12 cellular contexts compared by ENCODE assay signal in the genomic region with DNA sequence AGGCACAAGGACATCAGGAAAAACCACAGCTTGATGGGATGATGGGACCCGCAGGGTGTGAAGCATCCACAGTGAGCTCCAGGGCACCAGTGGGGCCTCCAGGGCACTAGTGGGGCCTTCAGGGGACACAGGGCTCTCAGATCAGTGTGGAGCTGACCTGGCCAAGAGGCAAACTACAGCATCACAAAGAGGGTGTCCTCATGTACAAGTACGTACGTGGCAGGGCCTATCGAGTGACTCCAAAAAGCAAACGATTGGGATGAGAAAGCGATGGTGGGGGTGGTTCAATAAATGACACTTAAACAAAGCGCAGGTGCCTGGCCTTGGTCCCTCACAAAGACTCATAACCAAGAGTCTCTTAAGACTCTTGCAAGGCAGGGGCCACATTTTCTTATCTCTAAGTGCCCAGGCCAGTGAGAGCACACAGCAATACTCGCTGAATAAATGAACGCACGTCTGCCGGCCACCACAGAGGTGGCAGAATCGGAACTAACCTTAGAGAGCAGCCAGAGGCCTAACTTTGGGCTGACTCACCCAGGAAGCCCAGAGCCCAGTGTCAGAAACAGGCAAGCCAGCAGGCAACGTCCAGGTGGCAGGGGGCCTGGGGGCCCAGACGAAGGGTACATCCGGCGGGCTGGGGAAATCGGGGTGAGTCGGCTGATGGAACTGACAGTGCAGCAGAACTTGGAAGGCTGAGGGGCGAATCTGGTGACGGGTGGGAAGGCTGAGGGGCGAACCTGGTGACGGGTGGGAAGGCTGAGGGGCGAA.
"Had no signal": no experiment of that assay in that cellular context is flagged by ENCODE, and none has a peak within 500 bp of the region (broad histone marks: within the 10 kb centered on the region; RNA-seq: fewer than 3 reads in every experiment).

No MANE protein-coding gene starts in this region.

- H3K27ac ChIP-seq: brain microvascular endothelial cell, neutrophil, right atrium auricular region, SJSA1, tibial nerve had no signal

- H3K4me1 ChIP-seq: SJSA1, tibial nerve had no signal

- DNase-seq: activated CD4-positive, alpha-beta T cell treated with anti-CD3 and anti-CD28 coated beads for 1 hour; activated CD8-positive, alpha-beta T cell treated with anti-CD3 and anti-CD28 coated beads for 36 hours; activated naive CD4-positive, alpha-beta T cell treated with anti-CD3 and anti-CD28 coated beads, Interleukin-2, amount 10 ng/mL, durations not matched to agents 7 days and 5 days; brain microvascular endothelial cell; SW 1271 had no signal

- H3K4me3 Mint-ChIP-seq: activated CD8-positive, alpha-beta T cell treated with anti-CD3 and anti-CD28 coated beads for 36 hours; activated naive CD4-positive, alpha-beta T cell treated with anti-CD3 and anti-CD28 coated beads, Interleukin-2, amount 10 ng/mL, durations not matched to agents 7 days and 5 days; activated T-helper 1 cell treated with anti-CD3 and anti-CD28 coated beads, Interleukin-12 subunit alpha, Interleukin-12 subunit beta, Interleukin-2, Interleukin-4 antibody, amounts not matched to agents 30 ng/mL and 10 ng/mL and 1 ng/mL, durations not matched to agents 14 hours and 24 hours and 36 hours; T-helper 2 cell treated with Interferon-gamma antibody and Interleukin-4, amounts not matched to agents 5 μg/mL and 100 μg/mL, for 36 hours had no signal

- H3K4me2 ChIP-seq: smooth muscle cell had no signal

- H3K9me3 Mint-ChIP-seq: activated CD8-positive, alpha-beta T cell treated with anti-CD3 and anti-CD28 coated beads for 36 hours; activated naive CD4-positive, alpha-beta T cell treated with anti-CD3 and anti-CD28 coated beads, Interleukin-2, amount 10 ng/mL, durations not matched to agents 7 days and 5 days; activated T-helper 1 cell treated with anti-CD3 and anti-CD28 coated beads, Interleukin-12 subunit alpha, Interleukin-12 subunit beta, Interleukin-2, Interleukin-4 antibody, amounts not matched to agents 30 ng/mL and 10 ng/mL and 1 ng/mL, durations not matched to agents 14 hours and 24 hours and 36 hours; T-helper 2 cell treated with Interferon-gamma antibody and Interleukin-4, amounts not matched to agents 5 μg/mL and 100 μg/mL, for 36 hours had no signal

- H3K9me3 ChIP-seq: neutrophil, right atrium auricular region, SJSA1, tibial nerve had no signal

- H3K36me3 Mint-ChIP-seq: activated naive CD4-positive, alpha-beta T cell treated with anti-CD3 and anti-CD28 coated beads, Interleukin-2, amount 10 ng/mL, durations not matched to agents 7 days and 5 days had no signal

- H3K27ac Mint-ChIP-seq: activated CD8-positive, alpha-beta T cell treated with anti-CD3 and anti-CD28 coated beads for 36 hours; activated naive CD4-positive, alpha-beta T cell treated with anti-CD3 and anti-CD28 coated beads, Interleukin-2, amount 10 ng/mL, durations not matched to agents 7 days and 5 days; activated T-helper 1 cell treated with anti-CD3 and anti-CD28 coated beads, Interleukin-12 subunit alpha, Interleukin-12 subunit beta, Interleukin-2, Interleukin-4 antibody, amounts not matched to agents 30 ng/mL and 10 ng/mL and 1 ng/mL, durations not matched to agents 14 hours and 24 hours and 36 hours; T-helper 2 cell treated with Interferon-gamma antibody and Interleukin-4, amounts not matched to agents 5 μg/mL and 100 μg/mL, for 36 hours had no signal

- H3K27me3 ChIP-seq: brain microvascular endothelial cell, right atrium auricular region, tibial nerve had no signal

- H3K36me3 ChIP-seq: brain microvascular endothelial cell, neutrophil, right atrium auricular region, SJSA1, tibial nerve had no signal

- H3K4me1 Mint-ChIP-seq: activated naive CD4-positive, alpha-beta T cell treated with anti-CD3 and anti-CD28 coated beads, Interleukin-2, amount 10 ng/mL, durations not matched to agents 7 days and 5 days had no signal

- H3K4me3 ChIP-seq: right atrium auricular region, SJSA1, smooth muscle cell, tibial nerve had no signal

- ATAC-seq: activated CD8-positive, alpha-beta T cell treated with anti-CD3 and anti-CD28 coated beads for 36 hours had no signal
